11 cellular contexts compared by ENCODE assay signal in the genomic region with DNA sequence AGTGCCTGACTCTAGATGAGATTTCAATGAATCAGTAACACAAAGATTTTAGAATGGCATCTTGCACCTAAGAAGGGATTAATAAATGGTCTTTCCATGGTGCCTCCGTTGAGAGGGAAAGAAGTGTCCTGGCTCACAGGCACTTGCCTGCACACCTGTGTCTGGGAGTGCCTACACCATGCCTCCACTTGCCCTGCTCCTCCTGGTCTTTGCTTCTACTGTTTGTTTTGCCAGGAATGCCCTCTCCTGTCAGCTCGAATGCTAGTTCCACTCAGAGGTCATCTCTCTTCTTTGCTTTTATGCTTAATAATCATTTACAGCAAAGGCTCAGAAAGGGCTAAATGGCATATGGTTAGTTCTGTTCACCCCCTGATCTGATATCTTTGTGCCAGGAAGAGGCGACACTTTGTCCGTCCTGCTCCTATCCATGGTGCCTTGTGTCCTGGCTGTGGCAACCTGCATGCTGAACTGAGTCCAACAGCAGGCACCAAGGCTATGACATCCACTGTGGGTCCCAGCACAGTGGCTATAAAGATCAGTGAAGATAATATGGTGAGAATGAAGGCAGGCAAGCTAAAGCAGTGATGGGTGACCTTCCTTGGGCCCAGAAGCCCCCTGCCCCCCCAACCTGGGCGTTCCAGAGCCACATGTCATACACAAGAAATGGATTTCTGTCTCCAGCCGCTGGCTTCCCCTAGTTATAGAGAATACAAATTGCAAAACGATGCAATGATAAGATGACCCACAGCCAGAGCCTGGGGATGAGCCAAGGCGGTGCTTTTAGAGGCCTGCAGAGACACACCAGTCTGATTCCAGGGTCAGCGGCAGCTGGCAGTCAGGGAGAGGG. TPM values are rescaled to one million over a fixed set of nuclear protein-coding genes. Genes with fewer than 3 reads are reported as not detected.
DNase-seq lines count a peak whose midpoint lies in the region; ATAC-seq and TF ChIP-seq lines count a peak whose summit lies in the region.
"Had no signal": no experiment of that assay in that cellular context is flagged by ENCODE, and none has a peak within 500 bp of the region (broad histone marks: within the 10 kb centered on the region; RNA-seq: fewer than 3 reads in every experiment).

No MANE protein-coding gene starts in this region.

- no peaks in the 10 kb centered on the region for H3K27me3 Mint-ChIP-seq in Calu3 (ENCODE audit: unreplicated experiment)

- intact Hi-C loops in Calu3 (cut with micrococcal nuclease; ENCODE audit: unreplicated experiment), result no loop called here

- H3K4me2 ChIP-seq in parathyroid adenoma (ENCODE audit: low read length), result peak overlapping the region; percentile 77

- no TSS peak for BruUV-seq in Calu3 (replicated peaks; lab: Mats Ljungman, UMichigan)

- H3K27ac ChIP-seq in parathyroid adenoma, result peak overlapping the region; percentile 50
- H3K27ac ChIP-seq: SJCRH30, thoracic aorta had no signal

- peaks cover 67% of the 10 kb centered on the region for H3K4me1 Mint-ChIP-seq in Calu3 (ENCODE audit: low read depth, unreplicated experiment)

- H3K79me2 ChIP-seq in parathyroid adenoma, result no peaks in the 10 kb centered on the region

- H3K36me3 ChIP-seq in parathyroid adenoma (ENCODE audit: control insufficient read depth, insufficient read depth, low read length), result no peaks in the 10 kb centered on the region
- H3K36me3 ChIP-seq: SJCRH30, thoracic aorta had no signal

- peaks cover 74% of the 10 kb centered on the region for H3K36me3 Mint-ChIP-seq in Calu3 (ENCODE audit: insufficient read depth, unreplicated experiment)
- H3K36me3 Mint-ChIP-seq: activated CD8-positive, alpha-beta memory T cell treated with anti-CD3 and anti-CD28 coated beads, Interleukin-2, amount 10 ng/mL, durations not matched to agents 7 days and 5 days had no signal

- H2AFZ ChIP-seq in parathyroid adenoma, result peak overlapping the region; percentile 84

- ATAC-seq in SK-N-SH treated with all-trans-retinoic acid at 6 μM for 48 hours, result no peak; the same call in 2 of the 3 replicates
- ATAC-seq: activated CD8-positive, alpha-beta memory T cell treated with anti-CD3 and anti-CD28 coated beads, Interleukin-2, amount 10 ng/mL, durations not matched to agents 7 days and 5 days had no signal

- H3K4me1 ChIP-seq in parathyroid adenoma, result peaks cover 21% of the 10 kb centered on the region
- H3K4me1 ChIP-seq: SJCRH30 had no signal

- H3K27ac Mint-ChIP-seq in Calu3 (ENCODE audit: unreplicated experiment), result peak overlapping the region; percentile 89
- H3K27ac Mint-ChIP-seq: activated CD8-positive, alpha-beta memory T cell treated with anti-CD3 and anti-CD28 coated beads, Interleukin-2, amount 10 ng/mL, durations not matched to agents 7 days and 5 days had no signal

- TF ChIP-seq CTCF in Calu3 (IDR thresholded peaks at IDR 0.05; ENCODE audit: unreplicated experiment), result no peak
- no peak for TF ChIP-seq CTCF in parathyroid adenoma (IDR thresholded peaks at IDR 0.05)
- no peak for TF ChIP-seq CTCF in GM13977 (IDR thresholded peaks at IDR 0.05; ENCODE audit: extremely low read depth, insufficient read depth, missing control alignments)

- no peaks in the 10 kb centered on the region for H3K9me3 ChIP-seq in parathyroid adenoma (ENCODE audit: control insufficient read depth, low read length)
- H3K9me3 ChIP-seq: SJCRH30, thoracic aorta had no signal

- CTCF ChIA-PET in Calu3 (lab: Charles Lee), result interaction anchor here (2.5 kb wide), 1 partner anchor 22 kb away, joined by 8 read pairs; no protein-coding TSS in a partner anchor

- H3K9ac ChIP-seq in parathyroid adenoma, result no peak overlapping the region

- no peaks in the 10 kb centered on the region for H3K27me3 ChIP-seq in parathyroid adenoma (ENCODE audit: control insufficient read depth, insufficient read depth, low read length)
- H3K27me3 ChIP-seq: SJCRH30 had no signal

- in situ Hi-C loops in GM13977 (cut with MboI; ENCODE audit: low pct_unique_long_range_greater_than_20kb, low sequenced_read_pairs, unreplicated experiment), result no loop called here

- peak overlapping the region; percentile 66 for H3K4me3 ChIP-seq in parathyroid adenoma (ENCODE audit: low read depth, low read length)
- H3K4me3 ChIP-seq: SJCRH30 had no signal

- no peaks in the 10 kb centered on the region for H3K9me3 Mint-ChIP-seq in Calu3 (ENCODE audit: low read depth, unreplicated experiment)

- peak overlapping the region; percentile 74 for H3K4me3 Mint-ChIP-seq in Calu3 (ENCODE audit: low read depth, unreplicated experiment)
- H3K4me3 Mint-ChIP-seq: activated CD8-positive, alpha-beta memory T cell treated with anti-CD3 and anti-CD28 coated beads, Interleukin-2, amount 10 ng/mL, durations not matched to agents 7 days and 5 days had no signal

- DNase-seq in Calu3 (no peak), glomerular visceral epithelial cell (ENCODE audit: extremely low spot score) (peak; percentile 13), NCI-H2171 treated with DMSO at 0.1 percent for 48 hours (lab: John Stamatoyannopoulos, UW) (no peak), GM13977 (ENCODE audit: low spot score) (no peak)
- DNase-seq in activated CD8-positive, alpha-beta memory T cell treated with anti-CD3 and anti-CD28 coated beads, Interleukin-2, amount 50 U/mL, for 4 hours, result no peak
- DNase-seq in stimulated activated naive CD4-positive, alpha-beta T cell (lab: John Stamatoyannopoulos, UW), result no peak
- DNase-seq: activated CD8-positive, alpha-beta memory T cell treated with anti-CD3 and anti-CD28 coated beads, Interleukin-2, amount 10 ng/mL, durations not matched to agents 7 days and 5 days; SJCRH30 had no signal

TF ChIP-seq in SK-N-SH treated with all-trans-retinoic acid at 6 μM for 48 hours, 23 proteins besides CTCF, POLR2A, EP300 and RAD21 (continues in another document):
- TF ChIP-seq TCF4 (CRISPR knock-in tag; IDR thresholded peaks at IDR 0.05; ENCODE audit: borderline replicate concordance) (0 out of 2 replicates have a peak, but pooled peaks have one; percentile 15), OSR1 (CRISPR knock-in tag; IDR thresholded peaks at IDR 0.05) (no peak), CREB5 (CRISPR knock-in tag; IDR thresholded peaks at IDR 0.05; ENCODE audit: low read depth) (no peak), ZNF8 (CRISPR knock-in tag; IDR thresholded peaks at IDR 0.05) (no peak), POU6F1 (CRISPR knock-in tag; IDR thresholded peaks at IDR 0.05; ENCODE audit: borderline replicate concordance, low read depth) (no peak), ZFP30 (CRISPR knock-in tag; IDR thresholded peaks at IDR 0.05) (no peak), GLIS3 (CRISPR knock-in tag; IDR thresholded peaks at IDR 0.05) (no peak), ZNF70 (CRISPR knock-in tag; IDR thresholded peaks at IDR 0.05) (0 out of 2 replicates have a peak, but pooled peaks have one; percentile 18), ISL1 (CRISPR knock-in tag; IDR thresholded peaks at IDR 0.05) (no peak), RARB (CRISPR knock-in tag; IDR thresholded peaks at IDR 0.05) (no peak), ARNTL (CRISPR knock-in tag; IDR thresholded peaks at IDR 0.05; ENCODE audit: borderline replicate concordance, low read depth) (no peak), SNAI2 (CRISPR knock-in tag; IDR thresholded peaks at IDR 0.05) (no peak)
- TF ChIP-seq, protein P1, sequence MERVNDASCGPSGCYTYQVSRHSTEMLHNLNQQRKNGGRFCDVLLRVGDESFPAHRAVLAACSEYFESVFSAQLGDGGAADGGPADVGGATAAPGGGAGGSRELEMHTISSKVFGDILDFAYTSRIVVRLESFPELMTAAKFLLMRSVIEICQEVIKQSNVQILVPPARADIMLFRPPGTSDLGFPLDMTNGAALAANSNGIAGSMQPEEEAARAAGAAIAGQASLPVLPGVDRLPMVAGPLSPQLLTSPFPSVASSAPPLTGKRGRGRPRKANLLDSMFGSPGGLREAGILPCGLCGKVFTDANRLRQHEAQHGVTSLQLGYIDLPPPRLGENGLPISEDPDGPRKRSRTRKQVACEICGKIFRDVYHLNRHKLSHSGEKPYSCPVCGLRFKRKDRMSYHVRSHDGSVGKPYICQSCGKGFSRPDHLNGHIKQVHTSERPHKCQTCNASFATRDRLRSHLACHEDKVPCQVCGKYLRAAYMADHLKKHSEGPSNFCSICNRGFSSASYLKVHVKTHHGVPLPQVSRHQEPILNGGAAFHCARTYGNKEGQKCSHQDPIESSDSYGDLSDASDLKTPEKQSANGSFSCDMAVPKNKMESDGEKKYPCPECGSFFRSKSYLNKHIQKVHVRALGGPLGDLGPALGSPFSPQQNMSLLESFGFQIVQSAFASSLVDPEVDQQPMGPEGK (CRISPR knock-in tag; IDR thresholded peaks at IDR 0.05; ENCODE audit: borderline replicate concordance), result no peak

RNA-seq across cellular contexts. Expression of gene C6orf132, which starts 1.4 kb away (rescaled TPM):
- 85.8 and 88.5 TPM in 2 replicates for total RNA-seq in Calu3 (2022)
- total RNA-seq: SJCRH30 had no signal

RNA-seq across cellular contexts. Expression of gene GUCA1A, which starts 32.2 kb away (rescaled TPM):
- not detected in 2 replicates for total RNA-seq in Calu3 (2022)
- total RNA-seq: activated CD8-positive, alpha-beta memory T cell treated with anti-CD3 and anti-CD28 coated beads, Interleukin-2, amount 10 ng/mL, durations not matched to agents 7 days and 5 days; SJCRH30; thoracic aorta had no signal

RNA-seq across cellular contexts. Expression of gene GUCA1B, which starts 53.8 kb away (rescaled TPM):
- 1.1 and 1.4 TPM in 2 replicates for total RNA-seq in Calu3 (2022)
